8 cellular contexts compared by ENCODE assay signal in genomic region chr2:161077367-161078210, GRCh38.
DNase-seq lines count a peak whose midpoint lies in the region; ATAC-seq, FAIRE-seq and TF ChIP-seq lines count a peak whose summit lies in the region.

No MANE protein-coding gene starts in this region.

- no peak overlapping the region for H3K14ac ChIP-seq in IMR-90 (replicated peaks; ENCODE audit: low read depth, low read length)

- no peak for FAIRE-seq in kidney (lab: Jason Lieb, UNC)

- H4K91ac ChIP-seq in IMR-90 (ENCODE audit: insufficient read depth, low read depth, low read length) = no peak overlapping the region

- no peaks in the 10 kb centered on the region for H4K20me1 ChIP-seq in IMR-90 (ENCODE audit: insufficient read depth, low read length)

- no peak for TF ChIP-seq POLR2A in IMR-90 (IDR thresholded peaks at IDR 0.05; ENCODE audit: low read depth, low read length)

- H3K23ac ChIP-seq in IMR-90 (ENCODE audit: low read depth, low read length) = no peak overlapping the region

- H3K27me3 Mint-ChIP-seq in CD4-positive, CD25-positive, alpha-beta regulatory T cell = no peaks in the 10 kb centered on the region
- no peaks in the 10 kb centered on the region for H3K27me3 Mint-ChIP-seq in activated CD8-positive, alpha-beta T cell treated with anti-CD3 and anti-CD28 coated beads, Interleukin-2, amount 10 ng/mL, durations not matched to agents 7 days and 5 days (ENCODE audit: low read depth)

- no peak for TF ChIP-seq RAD21 in IMR-90 (IDR thresholded peaks at IDR 0.05; ENCODE audit: low read length)

- no peak overlapping the region for H3K4ac ChIP-seq in IMR-90 (ENCODE audit: low read depth, low read length)

- H2AK9ac ChIP-seq in IMR-90 (replicated peaks; ENCODE audit: low read depth, low read length, poor library complexity) = no peak overlapping the region

- H3K9me3 Mint-ChIP-seq in CD4-positive, CD25-positive, alpha-beta regulatory T cell = peaks cover 0 to 2% (median 0%) of the 10 kb centered on the region in 7 donors
- peaks cover 7% of the 10 kb centered on the region for H3K9me3 Mint-ChIP-seq in activated CD8-positive, alpha-beta T cell treated with anti-CD3 and anti-CD28 coated beads, Interleukin-2, amount 10 ng/mL, durations not matched to agents 7 days and 5 days (ENCODE audit: insufficient read depth)

- CTCF ChIA-PET in IMR-90 (lab: Yijun Ruan, JAX) = interaction anchor here (0.6 kb wide), 1 partner anchor 30 kb away, joined by 6 read pairs; no protein-coding TSS in a partner anchor
- CTCF ChIA-PET in activated CD8-positive, alpha-beta T cell treated with anti-CD3 and anti-CD28 coated beads, Interleukin-2, amount 10 ng/mL, durations not matched to agents 7 days and 5 days (lab: Charles Lee) = interaction anchor here (0.7 to 9.0 kb wide), 6 partner anchors 10 to 32 kb away, joined by 3 to 92 read pairs (median 6); no protein-coding TSS in a partner anchor

- H3K36me3 ChIP-seq in CD4-positive, CD25-positive, alpha-beta regulatory T cell (ENCODE audit: control insufficient read depth, insufficient read depth, low read length) = no peaks in the 10 kb centered on the region
- H3K36me3 ChIP-seq in IMR-90 (ENCODE audit: control insufficient read depth, insufficient read depth, low read length) (no peaks in the 10 kb centered on the region), kidney (ENCODE audit: control insufficient read depth in 1 of 2, insufficient read depth in 2 of 2, low read length in 2 of 2) (no peaks in the 10 kb centered on the region)

- H3K27me3 ChIP-seq in CD4-positive, CD25-positive, alpha-beta regulatory T cell (ENCODE audit: control insufficient read depth, insufficient read depth, low read length) = no peaks in the 10 kb centered on the region
- H3K27me3 ChIP-seq in IMR-90 (ENCODE audit: control insufficient read depth, insufficient read depth, low read length) = no peaks in the 10 kb centered on the region

- H3K36me3 Mint-ChIP-seq in CD4-positive, CD25-positive, alpha-beta regulatory T cell = no peaks in the 10 kb centered on the region
- peaks cover 16% of the 10 kb centered on the region for H3K36me3 Mint-ChIP-seq in activated CD8-positive, alpha-beta T cell treated with anti-CD3 and anti-CD28 coated beads, Interleukin-2, amount 10 ng/mL, durations not matched to agents 7 days and 5 days (ENCODE audit: low read depth)

- 68% methylated on average over 2 of the region's 5 CpGs; no CpG with 5 or more reads in 1 of the 2 experiments for WGBS in IMR-90 (ENCODE audit: extremely low coverage in 2 of 2, insufficient read length in 1 of 2), 2 experiments

- no peak overlapping the region for H3K27ac ChIP-seq in CD4-positive, CD25-positive, alpha-beta regulatory T cell (ENCODE audit: insufficient read depth, low read length, poor library complexity, severe bottlenecking)
- no peak overlapping the region for H3K27ac ChIP-seq in IMR-90 (ENCODE audit: insufficient read depth, low read length)
- no peak overlapping the region for H3K27ac ChIP-seq in kidney (ENCODE audit: low read depth in 2 of 2, low read length in 2 of 2)

- in situ Hi-C loops in IMR-90 (cut with MboI; ENCODE audit: low sequenced_read_pairs) = no loop called here

- peak; percentile 2 to 96 (median 38) for DNase-seq in CD4-positive, CD25-positive, alpha-beta regulatory T cell
- peak; percentile 52 for DNase-seq in IMR-90
- DNase-seq in activated CD8-positive, alpha-beta T cell treated with anti-CD3 and anti-CD28 coated beads, Interleukin-2, amount 10 ng/mL, durations not matched to agents 7 days and 5 days = peak; percentile 92
- peak; percentile 95 for DNase-seq in fibroblast of pulmonary artery (ENCODE audit: low read depth)
- DNase-seq in stimulated activated CD4-positive, alpha-beta T cell treated with anti-CD3 and anti-CD28 coated beads, Interleukin-4, amount 100 ng/mL, for 24 hours = peak; percentile 75
- DNase-seq in germinal center (ENCODE audit: low spot score) = no peak
- no peak for DNase-seq in kidney

- no peak overlapping the region for H4K8ac ChIP-seq in IMR-90 (ENCODE audit: low read depth in 2 of 2, low read length in 2 of 2)

- no peak overlapping the region for H4K5ac ChIP-seq in IMR-90 (ENCODE audit: low read depth, low read length)

- dilution Hi-C loops in IMR-90 (cut with HindIII; ENCODE audit: low sequenced_read_pairs, unreplicated experiment) = no loop called here

- no peak overlapping the region for H2BK120ac ChIP-seq in IMR-90 (ENCODE audit: low read depth, low read length)

- H3K9me3 ChIP-seq in CD4-positive, CD25-positive, alpha-beta regulatory T cell (ENCODE audit: control insufficient read depth in 2 of 2, low read length in 2 of 2) = no peaks in the 10 kb centered on the region
- H3K9me3 ChIP-seq in IMR-90 (ENCODE audit: control insufficient read depth, insufficient read depth, low read length) (no peaks in the 10 kb centered on the region), kidney (ENCODE audit: control insufficient read depth in 1 of 2, low read length in 2 of 2) (no peaks in the 10 kb centered on the region)

- H2AFZ ChIP-seq in IMR-90 (replicated peaks; ENCODE audit: low read length, poor library complexity) = no peak overlapping the region

- intact Hi-C loops in IMR-90 (cut with micrococcal nuclease) = no loop called here
- intact Hi-C loops in kidney (cut with DNase I) = no loop called here

- H3K18ac ChIP-seq in IMR-90 (ENCODE audit: low read depth, low read length) = no peak overlapping the region

- peak overlapping the region; percentile 58 for H3K4me3 ChIP-seq in CD4-positive, CD25-positive, alpha-beta regulatory T cell (ENCODE audit: low read depth, low read length)
- H3K4me3 ChIP-seq in IMR-90 (ENCODE audit: insufficient read depth, low read depth, low read length) (no peak overlapping the region), fibroblast of pulmonary artery (replicated peaks; ENCODE audit: low read depth, low read length) (no peak overlapping the region), kidney (ENCODE audit: low read length in 2 of 2) (no peak overlapping the region)

- H3K27ac Mint-ChIP-seq in CD4-positive, CD25-positive, alpha-beta regulatory T cell = peak overlapping the region; percentile 5 to 91 (median 29)
- peak overlapping the region; percentile 92 for H3K27ac Mint-ChIP-seq in activated CD8-positive, alpha-beta T cell treated with anti-CD3 and anti-CD28 coated beads, Interleukin-2, amount 10 ng/mL, durations not matched to agents 7 days and 5 days

- peak overlapping the region in 3 of 4 donors; percentile 2 to 53 (median 10) for H3K4me3 Mint-ChIP-seq in CD4-positive, CD25-positive, alpha-beta regulatory T cell
- H3K4me3 Mint-ChIP-seq in activated CD8-positive, alpha-beta T cell treated with anti-CD3 and anti-CD28 coated beads, Interleukin-2, amount 10 ng/mL, durations not matched to agents 7 days and 5 days = peak overlapping the region; percentile 49

- ATAC-seq in CD4-positive, CD25-positive, alpha-beta regulatory T cell (ENCODE audit: low read depth in 2 of 2) = peak; percentile 92 to 95
- ATAC-seq in GM21447 (IDR thresholded peaks at IDR 0.05; ENCODE audit: unreplicated experiment) (peak; percentile 91), IMR-90 (ENCODE audit: low read depth) (no peak)
- ATAC-seq in activated CD8-positive, alpha-beta T cell treated with anti-CD3 and anti-CD28 coated beads, Interleukin-2, amount 10 ng/mL, durations not matched to agents 7 days and 5 days = peak; percentile 86

- no peak overlapping the region for H3K56ac ChIP-seq in IMR-90 (ENCODE audit: extremely low read depth, insufficient read depth, low read length)

- no peak overlapping the region for H2BK15ac ChIP-seq in IMR-90 (ENCODE audit: low read depth, low read length)

- no peaks in the 10 kb centered on the region for H3K79me1 ChIP-seq in IMR-90 (ENCODE audit: low read depth in 1 of 2, low read length in 2 of 2)

- BruUV-seq in IMR-90 (replicated peaks; lab: Mats Ljungman, UMichigan) = no TSS peak

- no peak overlapping the region for H3K9ac ChIP-seq in IMR-90 (ENCODE audit: low read depth, low read length)
- no peak overlapping the region for H3K9ac ChIP-seq in kidney (ENCODE audit: low read length in 2 of 2)

- H2BK20ac ChIP-seq in IMR-90 (ENCODE audit: low read depth, low read length) = no peak overlapping the region

- no peak overlapping the region for H2AK5ac ChIP-seq in IMR-90 (ENCODE audit: low read depth, low read length)

- peaks cover 5 to 32% (median 28%) of the 10 kb centered on the region in 4 donors for H3K4me1 Mint-ChIP-seq in CD4-positive, CD25-positive, alpha-beta regulatory T cell
- peaks cover 54% of the 10 kb centered on the region for H3K4me1 Mint-ChIP-seq in activated CD8-positive, alpha-beta T cell treated with anti-CD3 and anti-CD28 coated beads, Interleukin-2, amount 10 ng/mL, durations not matched to agents 7 days and 5 days (ENCODE audit: low read depth)

- POLR2A ChIA-PET in IMR-90 (lab: Charles Lee; ENCODE audit: unreplicated experiment) = no interaction called here
- POLR2A ChIA-PET in activated CD8-positive, alpha-beta T cell treated with anti-CD3 and anti-CD28 coated beads, Interleukin-2, amount 10 ng/mL, durations not matched to agents 7 days and 5 days (lab: Charles Lee) = interaction anchor here (1.4 to 1.7 kb wide), 2 partner anchors 14 to 59 kb away, joined by 5 to 6 read pairs; no protein-coding TSS in a partner anchor

- H3K4me1 ChIP-seq in CD4-positive, CD25-positive, alpha-beta regulatory T cell (ENCODE audit: control insufficient read depth, insufficient read depth, low read length, poor library complexity, severe bottlenecking) = peaks cover 17% of the 10 kb centered on the region
- no peaks in the 10 kb centered on the region for H3K4me1 ChIP-seq in IMR-90 (ENCODE audit: control insufficient read depth, insufficient read depth, low read length)
- no peaks in the 10 kb centered on the region for H3K4me1 ChIP-seq in kidney (ENCODE audit: control insufficient read depth in 1 of 2, insufficient read depth in 1 of 2, low read depth in 1 of 2, low read length in 2 of 2)

- H3K4me2 ChIP-seq in IMR-90 (ENCODE audit: low read depth, low read length) = no peak overlapping the region

- H3K9me1 ChIP-seq in IMR-90 (ENCODE audit: insufficient read depth, low read length) = no peaks in the 10 kb centered on the region

- H2BK5ac ChIP-seq in IMR-90 (ENCODE audit: low read depth, low read length, poor library complexity, severe bottlenecking) = no peak overlapping the region

- TF ChIP-seq CTCF in IMR-90 (conservative IDR thresholded peaks at IDR 0.05; ENCODE audit: low read depth, low read length) (no peak), fibroblast of pulmonary artery (IDR thresholded peaks at IDR 0.05; ENCODE audit: low read length, missing control alignments) (no peak), kidney (IDR thresholded peaks at IDR 0.05; ENCODE audit: borderline replicate concordance, extremely low read depth, insufficient read depth) (no peak)

Comparison
In these comparisons a context has a peak if more than half of its experiments do, and no peak if none do; other contexts are left out.
1. DNase-seq: peak in CD4-positive, CD25-positive, alpha-beta regulatory T cell (3 of 3), IMR-90 (single experiment), activated CD8-positive, alpha-beta T cell treated with anti-CD3 and anti-CD28 coated beads, Interleukin-2, amount 10 ng/mL, durations not matched to agents 7 days and 5 days (single experiment), fibroblast of pulmonary artery (single experiment) and stimulated activated CD4-positive, alpha-beta T cell treated with anti-CD3 and anti-CD28 coated beads, Interleukin-4, amount 100 ng/mL, for 24 hours (single experiment); none in germinal center (single experiment) and kidney (single experiment).